ENCODE assay signal across 1 cellular context in the genomic region with DNA sequence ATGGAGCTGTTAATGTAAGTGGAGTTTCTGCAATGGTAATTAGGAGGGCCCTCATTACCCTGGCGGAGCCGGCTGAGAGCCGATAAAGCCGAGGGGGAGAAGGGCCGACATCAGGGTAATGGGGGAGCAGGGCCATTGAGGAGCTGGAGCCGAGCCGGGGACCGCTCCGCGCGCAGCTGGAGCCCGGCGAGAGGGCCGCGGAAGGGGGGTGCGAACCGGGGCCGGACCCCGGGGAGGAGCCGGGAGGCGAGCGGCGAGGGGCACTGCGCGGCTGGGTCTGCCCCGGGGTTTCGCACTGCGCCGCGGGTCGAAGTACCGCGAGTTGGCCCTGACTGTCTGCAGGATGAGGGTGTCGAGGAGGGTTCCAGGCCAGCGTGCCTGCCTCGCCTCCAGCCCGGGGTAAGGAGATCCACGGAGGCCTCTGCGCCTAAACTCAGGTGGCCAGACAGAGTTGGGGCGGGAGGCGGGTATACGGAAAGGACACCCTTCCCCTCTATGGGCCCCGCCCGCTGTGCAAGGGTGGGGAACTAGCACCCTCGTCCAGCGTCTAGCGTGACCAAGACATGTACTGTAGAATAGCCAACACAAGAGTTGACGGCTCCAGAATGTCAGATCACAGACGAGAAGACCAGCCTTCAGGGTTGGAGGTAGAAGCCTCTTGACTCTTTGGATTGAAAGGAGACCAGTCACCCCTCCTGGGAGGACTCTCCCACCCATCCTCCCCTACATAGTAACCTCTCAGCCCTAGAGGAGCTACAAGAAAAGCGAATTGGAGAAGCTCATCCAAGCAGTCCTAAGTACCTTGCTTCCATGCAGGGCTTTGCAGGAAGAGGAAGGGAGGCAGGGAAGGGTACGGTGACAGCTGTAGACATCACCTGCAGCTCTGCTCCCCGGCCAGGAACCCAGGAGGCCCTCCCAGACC.
TF ChIP-seq lines count a peak whose summit lies in the region.

No MANE protein-coding gene starts in this region.

TF ChIP-seq in IMR-90, 13 proteins besides CTCF, POLR2A, EP300 and RAD21:
- TF ChIP-seq SMC3 (IDR thresholded peaks at IDR 0.05; ENCODE audit: low read depth, low read length) (no peak), CHD1 (IDR thresholded peaks at IDR 0.05; ENCODE audit: low read depth, low read length) (no peak), RFX5 (IDR thresholded peaks at IDR 0.05; ENCODE audit: low read depth, low read length) (no peak)
- TF ChIP-seq, protein P1, sequence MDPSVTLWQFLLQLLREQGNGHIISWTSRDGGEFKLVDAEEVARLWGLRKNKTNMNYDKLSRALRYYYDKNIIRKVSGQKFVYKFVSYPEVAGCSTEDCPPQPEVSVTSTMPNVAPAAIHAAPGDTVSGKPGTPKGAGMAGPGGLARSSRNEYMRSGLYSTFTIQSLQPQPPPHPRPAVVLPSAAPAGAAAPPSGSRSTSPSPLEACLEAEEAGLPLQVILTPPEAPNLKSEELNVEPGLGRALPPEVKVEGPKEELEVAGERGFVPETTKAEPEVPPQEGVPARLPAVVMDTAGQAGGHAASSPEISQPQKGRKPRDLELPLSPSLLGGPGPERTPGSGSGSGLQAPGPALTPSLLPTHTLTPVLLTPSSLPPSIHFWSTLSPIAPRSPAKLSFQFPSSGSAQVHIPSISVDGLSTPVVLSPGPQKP (IDR thresholded peaks at IDR 0.05; ENCODE audit: borderline replicate concordance, low read depth, low read length): no peak
